Comparison of ENCODE assay signal across 8 cellular contexts in genomic region chr17:42422958-42423712, GRCh38. TPM values are rescaled to one million over a fixed set of nuclear protein-coding genes. Genes with fewer than 3 reads are reported as not detected.
DNase-seq lines count a peak whose midpoint lies in the region; ATAC-seq and FAIRE-seq lines count a peak whose summit lies in the region.

TSS of gene CAVIN1 (minus strand) at chr17:42423256. CDS start at chr17:42423097, 159 bp downstream.

- no peaks in the 10 kb centered on the region for H3K36me3 Mint-ChIP-seq in natural killer cell treated with Interleukin-12 subunit alpha and Interleukin-12 subunit beta and Interleukin-15 and Interleukin-18, amount 100 ng/mL, for 72 hours

- H3K27me3 ChIP-seq in adipocyte (replicated peaks; ENCODE audit: control insufficient read depth, insufficient read depth, low read length) = no peaks in the 10 kb centered on the region

- ATAC-seq in natural killer cell treated with Interleukin-12 subunit alpha and Interleukin-12 subunit beta and Interleukin-15 and Interleukin-18, amount 100 ng/mL, for 72 hours = peak; percentile 10 to 48
- no peak for ATAC-seq in GM18909 (IDR thresholded peaks at IDR 0.05; ENCODE audit: poor library complexity, unreplicated experiment)

- peaks cover 29 to 33% of the 10 kb centered on the region in 2 donors for H3K27me3 Mint-ChIP-seq in natural killer cell treated with Interleukin-12 subunit alpha and Interleukin-12 subunit beta and Interleukin-15 and Interleukin-18, amount 100 ng/mL, for 72 hours

- peak within 1 kb of the TSS; percentile 97 for H3K4me3 ChIP-seq in adipocyte (ENCODE audit: low read length)

- peak within 1 kb of the TSS; percentile 74 for H3K4me3 Mint-ChIP-seq in natural killer cell treated with Interleukin-12 subunit alpha and Interleukin-12 subunit beta and Interleukin-15 and Interleukin-18, amount 100 ng/mL, for 72 hours

- DNase-seq in NCI-H2107 treated with DMSO at 0.1 percent for 48 hours (lab: John Stamatoyannopoulos, UW; ENCODE audit: unreplicated experiment) (peak; percentile 20), NCI-H2107 (lab: John Stamatoyannopoulos, UW) (no peak), NCI-H2029 treated with DMSO at 0.1 percent for 48 hours (lab: John Stamatoyannopoulos, UW) (peak; percentile 19), adipocyte (ENCODE audit: low read depth) (peak; percentile 100), germinal center (ENCODE audit: low spot score) (peak; percentile 51), urothelium cell line (ENCODE audit: low spot score) (peak; percentile 99)
- DNase-seq in natural killer cell treated with Interleukin-12 subunit alpha and Interleukin-12 subunit beta and Interleukin-15 and Interleukin-18, amount 100 ng/mL, for 72 hours (ENCODE audit: low spot score) = no peak

- H3K9ac ChIP-seq in adipocyte (ENCODE audit: low read length) = peak within 1 kb of the TSS; percentile 100

- H3K9me3 ChIP-seq in adipocyte (ENCODE audit: control insufficient read depth, low read length) = no peaks in the 10 kb centered on the region

- no peak within 1 kb of the TSS for H3K27ac Mint-ChIP-seq in natural killer cell treated with Interleukin-12 subunit alpha and Interleukin-12 subunit beta and Interleukin-15 and Interleukin-18, amount 100 ng/mL, for 72 hours

- no peak for FAIRE-seq in urothelium cell line (lab: Jason Lieb, UNC)

- H3K4me1 ChIP-seq in adipocyte (ENCODE audit: control insufficient read depth, insufficient read depth, low read length) = peaks cover 53% of the 10 kb centered on the region

- no peaks in the 10 kb centered on the region for H3K9me3 Mint-ChIP-seq in natural killer cell treated with Interleukin-12 subunit alpha and Interleukin-12 subunit beta and Interleukin-15 and Interleukin-18, amount 100 ng/mL, for 72 hours

- peaks cover 5 to 9% of the 10 kb centered on the region in 2 donors for H3K4me1 Mint-ChIP-seq in natural killer cell treated with Interleukin-12 subunit alpha and Interleukin-12 subunit beta and Interleukin-15 and Interleukin-18, amount 100 ng/mL, for 72 hours (ENCODE audit: low read depth in 2 of 2)

- peaks cover 5% of the 10 kb centered on the region for H3K36me3 ChIP-seq in adipocyte (ENCODE audit: control insufficient read depth, insufficient read depth, low read length, severe bottlenecking)

RNA-seq across cellular contexts. Expression of gene CAVIN1, which starts in this region (rescaled TPM):
- under 1 TPM in 1 of 2 donors, not detected in 1; 0.17 TPM for total RNA-seq in natural killer cell treated with Interleukin-12 subunit alpha and Interleukin-12 subunit beta and Interleukin-15 and Interleukin-18, amount 100 ng/mL, for 72 hours

Comparison
In these comparisons a context has a peak if more than half of its experiments do, and no peak if none do; other contexts are left out.
1. DNase-seq: peak in NCI-H2107 treated with DMSO at 0.1 percent for 48 hours (single experiment), NCI-H2029 treated with DMSO at 0.1 percent for 48 hours (single experiment), adipocyte (single experiment), germinal center (single experiment) and urothelium cell line (single experiment); none in NCI-H2107 (single experiment) and natural killer cell treated with Interleukin-12 subunit alpha and Interleukin-12 subunit beta and Interleukin-15 and Interleukin-18, amount 100 ng/mL, for 72 hours (single experiment).
2. Peak in ATAC-seq in natural killer cell treated with Interleukin-12 subunit alpha and Interleukin-12 subunit beta and Interleukin-15 and Interleukin-18, amount 100 ng/mL, for 72 hours; RNA of the gene not detected or under 1 TPM.